Comparison of ENCODE assay signal across 8 cellular contexts in the genomic region with DNA sequence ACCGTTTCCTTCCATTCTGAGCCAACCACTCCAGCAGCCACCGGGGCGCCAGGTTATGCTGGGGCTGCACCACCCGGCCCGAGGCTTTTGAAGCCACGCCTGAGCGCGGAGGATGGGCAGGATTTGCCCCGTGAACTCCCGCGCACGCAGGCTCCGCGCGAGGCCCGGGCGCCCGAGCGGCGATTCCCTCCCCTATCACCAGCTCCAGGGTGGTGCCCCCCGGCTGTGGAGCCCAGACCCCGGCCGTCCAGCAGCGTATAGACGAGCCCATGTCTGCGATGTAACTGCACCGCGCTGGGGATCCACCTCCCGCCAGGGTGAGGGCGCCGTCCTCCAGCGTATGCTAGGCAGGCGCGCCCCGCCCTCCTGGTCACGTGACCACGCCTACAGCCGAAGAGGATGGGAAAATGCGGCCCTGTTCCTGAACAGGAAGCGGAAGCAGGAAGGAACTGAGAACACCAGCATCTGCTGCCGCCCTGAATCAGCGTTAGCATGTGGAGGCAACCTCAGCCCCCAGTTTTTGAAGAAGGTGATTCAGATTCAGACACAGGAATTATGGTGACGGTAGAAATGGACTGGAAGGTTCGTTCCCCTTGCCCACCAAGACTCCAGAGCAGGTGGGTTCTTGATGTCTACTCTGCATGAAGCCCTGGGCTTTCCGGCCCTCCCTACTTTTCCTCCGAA. TPM values are rescaled to one million over a fixed set of nuclear protein-coding genes. Genes with fewer than 3 reads are reported as not detected.
DNase-seq lines count a peak whose midpoint lies in the region; ATAC-seq and TF ChIP-seq lines count a peak whose summit lies in the region.

No MANE protein-coding gene starts in this region.

- H3K27ac Mint-ChIP-seq in CD4-positive, CD25-positive, alpha-beta regulatory T cell: peak overlapping the region; percentile 90 to 94 (median 93)
- peak overlapping the region; percentile 93 for H3K27ac Mint-ChIP-seq in activated CD8-positive, alpha-beta T cell treated with anti-CD3 and anti-CD28 coated beads for 36 hours

- H3K4me1 Mint-ChIP-seq in CD4-positive, CD25-positive, alpha-beta regulatory T cell: peaks cover 12 to 51% (median 31%) of the 10 kb centered on the region in 4 donors
- peaks cover 53% of the 10 kb centered on the region for H3K4me1 Mint-ChIP-seq in activated CD8-positive, alpha-beta T cell treated with anti-CD3 and anti-CD28 coated beads for 36 hours (ENCODE audit: low read depth)

- H3K9me3 Mint-ChIP-seq in CD4-positive, CD25-positive, alpha-beta regulatory T cell: peaks cover 0 to 1% (median 0%) of the 10 kb centered on the region in 7 donors
- no peaks in the 10 kb centered on the region for H3K9me3 Mint-ChIP-seq in activated CD8-positive, alpha-beta T cell treated with anti-CD3 and anti-CD28 coated beads for 36 hours

- peak; percentile 87 to 88 for ATAC-seq in CD4-positive, CD25-positive, alpha-beta regulatory T cell (ENCODE audit: low read depth in 2 of 2)
- ATAC-seq in GM19372 (IDR thresholded peaks at IDR 0.05; ENCODE audit: low read depth, unreplicated experiment) (peak; percentile 91), HG03521 (IDR thresholded peaks at IDR 0.05; ENCODE audit: unreplicated experiment) (peak; percentile 73)
- peak; percentile 82 for ATAC-seq in activated CD8-positive, alpha-beta T cell treated with anti-CD3 and anti-CD28 coated beads for 36 hours

- no peaks in the 10 kb centered on the region for H3K9me3 ChIP-seq in CD4-positive, CD25-positive, alpha-beta regulatory T cell (ENCODE audit: control insufficient read depth in 2 of 2, low read length in 2 of 2)

- peak overlapping the region; percentile 85 to 96 (median 92) for H3K4me3 Mint-ChIP-seq in CD4-positive, CD25-positive, alpha-beta regulatory T cell
- H3K4me3 Mint-ChIP-seq in activated CD8-positive, alpha-beta T cell treated with anti-CD3 and anti-CD28 coated beads for 36 hours: peak overlapping the region; percentile 79

- no peak for TF ChIP-seq CTCF in activated CD8-positive, alpha-beta T cell treated with anti-CD3 and anti-CD28 coated beads for 36 hours (IDR thresholded peaks at IDR 0.05)

- peak; percentile 87 to 95 (median 88) for DNase-seq in CD4-positive, CD25-positive, alpha-beta regulatory T cell
- DNase-seq in NCI-H774 (lab: John Stamatoyannopoulos, UW) (peak; percentile 91), lung microvascular endothelial cell (ENCODE audit: low read depth in 2 of 2) (peak; percentile 95 to 98)
- DNase-seq in activated CD8-positive, alpha-beta T cell treated with anti-CD3 and anti-CD28 coated beads for 36 hours: peak; percentile 98
- peak; percentile 92 for DNase-seq in effector CD4-positive, alpha-beta T cell
- DNase-seq in stimulated activated CD4-positive, alpha-beta T cell treated with anti-CD3 and anti-CD28 coated beads, TNF-alpha, amount 100 ng/mL, for 48 hours (ENCODE audit: low read depth in 3 of 3): peak; percentile 93 to 95 (median 94)

- POLR2A ChIA-PET in activated CD8-positive, alpha-beta T cell treated with anti-CD3 and anti-CD28 coated beads for 36 hours (lab: Charles Lee): interaction anchor here (0.6 to 1.9 kb wide), 7 partner anchors 9 to 224 kb away, joined by 3 to 7 read pairs (median 4); no protein-coding TSS in a partner anchor

- H3K4me1 ChIP-seq in CD4-positive, CD25-positive, alpha-beta regulatory T cell (ENCODE audit: control insufficient read depth, insufficient read depth, low read length, poor library complexity, severe bottlenecking): peaks cover 36% of the 10 kb centered on the region

- peaks cover 4% of the 10 kb centered on the region for H3K27me3 Mint-ChIP-seq in CD4-positive, CD25-positive, alpha-beta regulatory T cell
- H3K27me3 Mint-ChIP-seq in activated CD8-positive, alpha-beta T cell treated with anti-CD3 and anti-CD28 coated beads for 36 hours: no peaks in the 10 kb centered on the region

- intact Hi-C loops in activated CD8-positive, alpha-beta T cell treated with anti-CD3 and anti-CD28 coated beads for 36 hours (cut with micrococcal nuclease): loop anchor here (2.0 kb wide), 1 partner anchor 154 kb away; no protein-coding TSS in a partner anchor

- peaks cover 21% of the 10 kb centered on the region for H3K36me3 ChIP-seq in CD4-positive, CD25-positive, alpha-beta regulatory T cell (ENCODE audit: control insufficient read depth, insufficient read depth, low read length)

- peak overlapping the region; percentile 81 for H3K27ac ChIP-seq in CD4-positive, CD25-positive, alpha-beta regulatory T cell (ENCODE audit: insufficient read depth, low read length, poor library complexity, severe bottlenecking)

- no peaks in the 10 kb centered on the region for H3K27me3 ChIP-seq in CD4-positive, CD25-positive, alpha-beta regulatory T cell (ENCODE audit: control insufficient read depth, insufficient read depth, low read length)

- CTCF ChIA-PET in activated CD8-positive, alpha-beta T cell treated with anti-CD3 and anti-CD28 coated beads for 36 hours (lab: Charles Lee): interaction anchor here (0.8 to 1.4 kb wide), 5 partner anchors 13 to 343 kb away, joined by 3 to 4 read pairs (median 4); a partner anchor contains a TSS

- H3K4me3 ChIP-seq in CD4-positive, CD25-positive, alpha-beta regulatory T cell (ENCODE audit: low read depth, low read length): peak overlapping the region; percentile 86

- H3K36me3 Mint-ChIP-seq in CD4-positive, CD25-positive, alpha-beta regulatory T cell: peaks cover 10% of the 10 kb centered on the region
- H3K36me3 Mint-ChIP-seq in activated CD8-positive, alpha-beta T cell treated with anti-CD3 and anti-CD28 coated beads for 36 hours (ENCODE audit: low read depth): peaks cover 52% of the 10 kb centered on the region

RNA-seq across cellular contexts. Expression of a gene that starts 46.0 kb away (rescaled TPM):
- 49.4 TPM for total RNA-seq in CD4-positive, CD25-positive, alpha-beta regulatory T cell
- polyA plus RNA-seq in CD4-positive, CD25-positive, alpha-beta regulatory T cell: 100 to 1,000 TPM in 1 of 4 donors, 10 to 100 TPM in 3; 84.0 to 104 (median 94.1) TPM
- 10 to 100 TPM; 70.9 to 73.4 TPM for total RNA-seq in activated CD8-positive, alpha-beta T cell treated with anti-CD3 and anti-CD28 coated beads for 36 hours
- 61.0 and 79.8 TPM in 2 replicates for total RNA-seq in lung microvascular endothelial cell

Comparison
In these comparisons a context has a peak if more than half of its experiments do, and no peak if none do; other contexts are left out.
1. Peak in every context shown above with its lines: DNase-seq, ATAC-seq, H3K4me3 ChIP-seq and H3K27ac ChIP-seq.